ENCODE assay signal across 1 cellular context in genomic region chr10:17217661-17218306, GRCh38.
TF ChIP-seq lines count a peak whose summit lies in the region.

No MANE protein-coding gene starts in this region.

TF ChIP-seq in K562, 482 proteins besides CTCF, POLR2A, EP300 and RAD21:
- TF ChIP-seq ZBTB49 (CRISPR knock-in tag; IDR thresholded peaks at IDR 0.05; ENCODE audit: borderline replicate concordance) (no peak), ZNF785 (CRISPR knock-in tag; IDR thresholded peaks at IDR 0.05) (no peak), SMARCC2 (IDR thresholded peaks at IDR 0.05; ENCODE audit: low read depth) (no peak), ZEB2 (IDR thresholded peaks at IDR 0.05) (no peak), HES1 (IDR thresholded peaks at IDR 0.05; ENCODE audit: low read depth) (no peak), CEBPG (CRISPR knock-in tag; IDR thresholded peaks at IDR 0.05) (no peak), CEBPG (tag; conservative IDR thresholded peaks at IDR 0.05 in 1 of 2, IDR thresholded peaks at IDR 0.05 in 1 of 2) (peak; percentile 27 to 79), BRD4 (IDR thresholded peaks at IDR 0.05) (no peak), HNRNPL (IDR thresholded peaks at IDR 0.05; ENCODE audit: low read depth, low read length) (no peak), ZNF408 (CRISPR knock-in tag; IDR thresholded peaks at IDR 0.05; ENCODE audit: low read depth) (no peak), CBX5 (IDR thresholded peaks at IDR 0.05; ENCODE audit: borderline replicate concordance, low read depth) (no peak), CEBPB (tag; IDR thresholded peaks at IDR 0.05) (peak; percentile 83)
